Comparison of ENCODE assay signal across 18 cellular contexts in the genomic region with DNA sequence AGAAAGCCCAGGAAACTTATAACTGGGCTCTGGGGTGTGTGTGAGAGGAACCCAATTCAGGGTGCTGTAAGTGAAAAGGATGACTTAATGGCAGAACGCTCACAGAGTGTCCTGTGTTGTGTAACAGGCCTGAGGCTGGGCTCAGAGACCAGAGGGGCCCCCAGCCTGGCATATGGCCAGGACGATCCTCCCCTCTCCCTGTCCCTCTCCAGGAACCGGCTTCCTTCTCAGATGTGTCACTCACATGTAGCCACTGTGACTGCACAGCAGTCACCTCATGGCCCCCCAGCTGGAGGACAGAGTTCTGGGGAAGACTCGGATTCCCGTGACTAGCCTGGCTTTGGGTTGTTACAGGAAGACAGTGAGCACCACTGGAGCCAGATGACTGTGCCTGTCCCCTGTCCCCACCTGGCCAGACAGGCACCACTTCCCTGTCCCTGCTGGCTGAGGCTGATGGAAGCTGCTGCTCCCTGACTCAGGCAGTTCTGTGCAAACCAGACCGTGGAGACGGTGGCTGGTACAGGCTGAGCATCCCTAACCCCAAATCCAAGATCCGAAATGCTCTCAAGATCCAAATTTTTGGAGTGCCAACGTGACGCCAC.
A peak's percentile ranks its signal among the peaks of the same experiment; 100 is the strongest.
DNase-seq lines count a peak whose midpoint lies in the region.
"Had no signal": no experiment of that assay in that cellular context is flagged by ENCODE, and none has a peak within 500 bp of the region (broad histone marks: within the 10 kb centered on the region; RNA-seq: fewer than 3 reads in every experiment).

No MANE protein-coding gene starts in this region.

- no peak overlapping the region for H2AK5ac ChIP-seq in mesenchymal stem cell (ENCODE audit: low read length, severe bottlenecking)

- H3K4me2 ChIP-seq in mesenchymal stem cell (ENCODE audit: low read length, poor library complexity, severe bottlenecking): no peak overlapping the region
- H3K4me2 ChIP-seq: GM23338 had no signal

- H3K14ac ChIP-seq in mesenchymal stem cell (ENCODE audit: low read length in 2 of 2): no peak overlapping the region

- H3K27me3 ChIP-seq in mesenchymal stem cell (ENCODE audit: control insufficient read depth in 1 of 2, insufficient read depth in 1 of 2, low read length in 2 of 2): no peaks in the 10 kb centered on the region
- H3K27me3 ChIP-seq: left lung, stomach had no signal

- H3K4me3 ChIP-seq in mesenchymal stem cell (ENCODE audit: insufficient read depth in 1 of 2, low read depth in 1 of 2, low read length in 2 of 2): no peak overlapping the region
- H3K4me3 ChIP-seq: GM23338, left lung, psoas muscle, stomach had no signal

- H2AFZ ChIP-seq in mesenchymal stem cell (ENCODE audit: low read depth, low read length): no peak overlapping the region
- H2AFZ ChIP-seq: GM23338 had no signal

- no peak overlapping the region for H4K8ac ChIP-seq in mesenchymal stem cell (ENCODE audit: low read length)

- no peak overlapping the region for H2BK15ac ChIP-seq in mesenchymal stem cell (ENCODE audit: low read depth, poor library complexity, severe bottlenecking)

- H2BK5ac ChIP-seq in mesenchymal stem cell (ENCODE audit: low read depth, low read length, poor library complexity, severe bottlenecking): no peak overlapping the region

- H3K79me1 ChIP-seq in mesenchymal stem cell (replicated peaks; ENCODE audit: low read length, poor library complexity, severe bottlenecking): peaks cover 4% of the 10 kb centered on the region

- H2BK12ac ChIP-seq in mesenchymal stem cell (ENCODE audit: low read length in 2 of 2): peak overlapping the region in 1 of 2 experiments; percentile 37

- DNase-seq in EL (peak; percentile 6), HuH-7 (ENCODE audit: low spot score) (peak; percentile 68), amniotic epithelial cell (ENCODE audit: low read depth) (peak; percentile 16), mesenchymal stem cell (peak; percentile 66), NCI-H446 treated with DMSO at 0.1 percent for 48 hours (lab: John Stamatoyannopoulos, UW) (no peak), activated gamma-delta T cell (lab: John Stamatoyannopoulos, UW) (no peak), NCI-H1694 treated with DMSO at 0.1 percent for 48 hours (lab: John Stamatoyannopoulos, UW) (no peak)
- DNase-seq: activated CD4-positive, alpha-beta T cell treated with anti-CD3 and anti-CD28 coated beads, Interleukin-2, amount 50 U/mL, for 4 hours; activated naive CD4-positive, alpha-beta T cell; activated T-cell treated with anti-CD3 and anti-CD28 coated beads for 4 hours; anterior cingulate cortex; DND-41; effector memory CD8-positive, alpha-beta T cell; left lung; NCI-H1436; psoas muscle; stomach had no signal

- H3K18ac ChIP-seq in mesenchymal stem cell (ENCODE audit: low read depth in 1 of 2, low read length in 2 of 2): peak overlapping the region in 1 of 2 experiments; percentile 70

- H3K27ac ChIP-seq in mesenchymal stem cell (ENCODE audit: low read length, poor library complexity, severe bottlenecking): no peak overlapping the region
- H3K27ac ChIP-seq: left lung, psoas muscle, stomach had no signal

- no peak overlapping the region for H2BK120ac ChIP-seq in mesenchymal stem cell (ENCODE audit: low read depth, low read length)

- H3K4ac ChIP-seq in mesenchymal stem cell (ENCODE audit: low read depth in 1 of 2, low read length in 2 of 2): no peak overlapping the region

- H3K4me1 ChIP-seq in mesenchymal stem cell (ENCODE audit: control insufficient read depth, insufficient read depth, low read depth, low read length): peaks cover 20% of the 10 kb centered on the region
- H3K4me1 ChIP-seq: left lung, psoas muscle had no signal

- WGBS in mesenchymal stem cell: 67% methylated on average over 10 of the region's 10 CpGs

- peaks cover 7 to 26% of the 10 kb centered on the region in 2 experiments for H3K36me3 ChIP-seq in mesenchymal stem cell (ENCODE audit: control insufficient read depth in 1 of 2, insufficient read depth in 2 of 2, low read depth in 1 of 2, low read length in 2 of 2)

- H4K91ac ChIP-seq in mesenchymal stem cell (ENCODE audit: low read length): no peak overlapping the region

- peak overlapping the region in 1 of 2 experiments; percentile 34 for H3K23ac ChIP-seq in mesenchymal stem cell (ENCODE audit: low read length in 2 of 2)

- H3K9ac ChIP-seq in mesenchymal stem cell (ENCODE audit: low read length): no peak overlapping the region

- H3K9me3 ChIP-seq in mesenchymal stem cell (ENCODE audit: control insufficient read depth, low read length): no peaks in the 10 kb centered on the region
- H3K9me3 ChIP-seq: left lung, psoas muscle, stomach had no signal

Comparison
In these comparisons a context has a peak if more than half of its experiments do, and no peak if none do; other contexts are left out.
1. DNase-seq: peak in EL (single experiment), HuH-7 (single experiment), amniotic epithelial cell (single experiment) and mesenchymal stem cell (single experiment); none in NCI-H446 treated with DMSO at 0.1 percent for 48 hours (single experiment), activated gamma-delta T cell (single experiment) and NCI-H1694 treated with DMSO at 0.1 percent for 48 hours (single experiment).